In the genomic region with DNA sequence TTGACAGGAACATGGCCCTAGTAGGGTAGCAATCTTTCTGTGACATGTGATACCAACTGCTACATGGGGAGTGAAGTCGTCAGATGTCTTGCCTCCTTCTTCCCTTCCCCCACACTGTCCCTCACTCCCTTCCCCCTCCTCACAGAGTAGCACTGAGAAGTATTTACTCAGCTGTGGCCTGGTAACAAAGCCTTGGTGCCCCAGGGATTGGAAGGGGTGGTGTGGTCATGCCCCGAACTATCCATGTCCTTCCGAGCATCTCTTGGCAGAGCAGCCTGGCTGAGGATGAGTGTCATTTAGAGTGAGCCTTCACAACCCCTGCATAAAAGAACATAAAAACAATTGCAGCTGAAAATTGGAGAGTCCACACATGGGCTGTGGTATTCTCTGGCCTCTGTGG, we compare ENCODE assay signal across 17 cellular contexts. TPM values are rescaled to one million over a fixed set of nuclear protein-coding genes. Genes with fewer than 3 reads are reported as not detected.
A peak's percentile ranks its signal among the peaks of the same experiment; 100 is the strongest.
DNase-seq lines count a peak whose midpoint lies in the region; ATAC-seq and TF ChIP-seq lines count a peak whose summit lies in the region.
"Had no signal": no experiment of that assay in that cellular context is flagged by ENCODE, and none has a peak within 500 bp of the region (broad histone marks: within the 10 kb centered on the region; RNA-seq: fewer than 3 reads in every experiment).

No MANE protein-coding gene starts in this region.

- no peaks in the 10 kb centered on the region for H3K27me3 Mint-ChIP-seq in nephron progenitor cell (ENCODE audit: low read depth, poor library complexity)
- H3K27me3 Mint-ChIP-seq in stimulated activated memory B cell treated with anti-CD40 and anti-IgM and Interleukin-4, amounts not matched to agents 10 μg/mL and 1 μg/mL and 100 μg/mL, for 72 hours = no peaks in the 10 kb centered on the region
- no peaks in the 10 kb centered on the region for H3K27me3 Mint-ChIP-seq in activated CD4-positive, alpha-beta T cell treated with anti-CD3 and anti-CD28 coated beads, Interleukin-2, amount 10 ng/mL, durations not matched to agents 24 days and 14 days

- no peaks in the 10 kb centered on the region for H3K9me3 Mint-ChIP-seq in nephron progenitor cell
- no peaks in the 10 kb centered on the region for H3K9me3 Mint-ChIP-seq in stimulated activated memory B cell treated with anti-CD40 and anti-IgM and Interleukin-4, amounts not matched to agents 10 μg/mL and 1 μg/mL and 100 μg/mL, for 72 hours
- no peaks in the 10 kb centered on the region for H3K9me3 Mint-ChIP-seq in activated CD4-positive, alpha-beta T cell treated with anti-CD3 and anti-CD28 coated beads, Interleukin-2, amount 10 ng/mL, durations not matched to agents 24 days and 14 days
- H3K9me3 Mint-ChIP-seq: activated naive CD4-positive, alpha-beta T cell treated with anti-CD3 and anti-CD28 coated beads for 36 hours had no signal

- H3K27ac Mint-ChIP-seq in nephron progenitor cell = peak overlapping the region; percentile 80
- no peak overlapping the region for H3K27ac Mint-ChIP-seq in stimulated activated memory B cell treated with anti-CD40 and anti-IgM and Interleukin-4, amounts not matched to agents 10 μg/mL and 1 μg/mL and 100 μg/mL, for 72 hours
- H3K27ac Mint-ChIP-seq in activated CD4-positive, alpha-beta T cell treated with anti-CD3 and anti-CD28 coated beads, Interleukin-2, amount 10 ng/mL, durations not matched to agents 24 days and 14 days = no peak overlapping the region
- H3K27ac Mint-ChIP-seq: activated naive CD4-positive, alpha-beta T cell treated with anti-CD3 and anti-CD28 coated beads for 36 hours had no signal

- ATAC-seq in stimulated activated memory B cell treated with anti-CD40 and anti-IgM and Interleukin-4, amounts not matched to agents 10 μg/mL and 1 μg/mL and 100 μg/mL, for 72 hours = no peak
- ATAC-seq: PC-3 had no signal

- DNase-seq in ELF-1 (ENCODE audit: low read depth, low spot score) = peak; percentile 71
- peak; percentile 86 for DNase-seq in NCI-H187 treated with DMSO at 0.1 percent for 48 hours (lab: John Stamatoyannopoulos, UW)
- DNase-seq in SHP77 (lab: John Stamatoyannopoulos, UW) = peak; percentile 90 to 96
- DNase-seq in nephron progenitor cell = no peak
- DNase-seq in foreskin melanocyte = no peak
- DNase-seq in cortex of kidney (lab: John Stamatoyannopoulos, UW) = no peak
- no peak for DNase-seq in activated CD4-positive, alpha-beta T cell treated with anti-CD3 and anti-CD28 coated beads, Interleukin-2, amount 10 ng/mL, durations not matched to agents 24 days and 14 days
- DNase-seq: activated CD4-positive, CD25-positive, alpha-beta regulatory T cell; activated CD8-positive, alpha-beta memory T cell treated with anti-CD3 and anti-CD28 coated beads, Interleukin-2, amount 50 U/mL, for 48 hours; activated naive CD4-positive, alpha-beta T cell treated with anti-CD3 and anti-CD28 coated beads for 36 hours; brain microvascular endothelial cell; effector memory CD4-positive, alpha-beta T cell; KG1; midbrain; NCI-H2107; PC-3 had no signal

- H3K4me1 Mint-ChIP-seq in nephron progenitor cell = peaks cover 37% of the 10 kb centered on the region
- no peaks in the 10 kb centered on the region for H3K4me1 Mint-ChIP-seq in stimulated activated memory B cell treated with anti-CD40 and anti-IgM and Interleukin-4, amounts not matched to agents 10 μg/mL and 1 μg/mL and 100 μg/mL, for 72 hours
- H3K4me1 Mint-ChIP-seq in activated CD4-positive, alpha-beta T cell treated with anti-CD3 and anti-CD28 coated beads, Interleukin-2, amount 10 ng/mL, durations not matched to agents 24 days and 14 days = no peaks in the 10 kb centered on the region

- no peaks in the 10 kb centered on the region for H3K36me3 Mint-ChIP-seq in nephron progenitor cell (ENCODE audit: low read depth)
- no peaks in the 10 kb centered on the region for H3K36me3 Mint-ChIP-seq in stimulated activated memory B cell treated with anti-CD40 and anti-IgM and Interleukin-4, amounts not matched to agents 10 μg/mL and 1 μg/mL and 100 μg/mL, for 72 hours
- H3K36me3 Mint-ChIP-seq in activated CD4-positive, alpha-beta T cell treated with anti-CD3 and anti-CD28 coated beads, Interleukin-2, amount 10 ng/mL, durations not matched to agents 24 days and 14 days (ENCODE audit: low read depth) = no peaks in the 10 kb centered on the region

- no peak for TF ChIP-seq CTCF in nephron progenitor cell (IDR thresholded peaks at IDR 0.05)

- intact Hi-C loops in activated CD4-positive, alpha-beta T cell treated with anti-CD3 and anti-CD28 coated beads, Interleukin-2, amount 10 ng/mL, durations not matched to agents 24 days and 14 days (cut with micrococcal nuclease) = no loop called here

- H3K4me3 Mint-ChIP-seq in nephron progenitor cell = no peak overlapping the region
- H3K4me3 Mint-ChIP-seq in stimulated activated memory B cell treated with anti-CD40 and anti-IgM and Interleukin-4, amounts not matched to agents 10 μg/mL and 1 μg/mL and 100 μg/mL, for 72 hours = no peak overlapping the region
- no peak overlapping the region for H3K4me3 Mint-ChIP-seq in activated CD4-positive, alpha-beta T cell treated with anti-CD3 and anti-CD28 coated beads, Interleukin-2, amount 10 ng/mL, durations not matched to agents 24 days and 14 days
- H3K4me3 Mint-ChIP-seq: activated naive CD4-positive, alpha-beta T cell treated with anti-CD3 and anti-CD28 coated beads for 36 hours had no signal

RNA-seq across cellular contexts. Expression of gene ARFGAP2, which starts 46.1 kb away (rescaled TPM):
- 98.3 and 109 TPM in 2 replicates for total RNA-seq in activated CD4-positive, alpha-beta T cell treated with anti-CD3 and anti-CD28 coated beads, Interleukin-2, amount 10 ng/mL, durations not matched to agents 24 days and 14 days

RNA-seq across cellular contexts. Expression of gene PACSIN3, which starts 55.7 kb away (rescaled TPM):
- 14.3 and 16.4 TPM in 2 replicates for total RNA-seq in activated CD4-positive, alpha-beta T cell treated with anti-CD3 and anti-CD28 coated beads, Interleukin-2, amount 10 ng/mL, durations not matched to agents 24 days and 14 days

Comparison
In these comparisons a context has a peak if more than half of its experiments do, and no peak if none do; other contexts are left out.
1. DNase-seq: peak in ELF-1 (single experiment), NCI-H187 treated with DMSO at 0.1 percent for 48 hours (single experiment) and SHP77 (2 of 2); none in nephron progenitor cell (single experiment), foreskin melanocyte (single experiment), cortex of kidney (single experiment) and activated CD4-positive, alpha-beta T cell treated with anti-CD3 and anti-CD28 coated beads, Interleukin-2, amount 10 ng/mL, durations not matched to agents 24 days and 14 days (single experiment).